In genomic region chrX:65679071-65679540, GRCh38 we compare ENCODE assay signal across 1 cellular context.
TF ChIP-seq lines count a peak whose summit lies in the region.

No MANE protein-coding gene starts in this region.

TF ChIP-seq in SK-N-SH, 30 proteins besides CTCF, POLR2A, EP300 and RAD21 (continued from another document):
- no peak for TF ChIP-seq ZBTB33 (IDR thresholded peaks at IDR 0.05; ENCODE audit: borderline replicate concordance, low read depth)
- no peak for TF ChIP-seq MXI1 (IDR thresholded peaks at IDR 0.05; ENCODE audit: low read depth, low read length)
- no peak for TF ChIP-seq IRF3 (IDR thresholded peaks at IDR 0.05; ENCODE audit: low read depth, low read length)
- TF ChIP-seq GATA2 (CRISPR knock-in tag; IDR thresholded peaks at IDR 0.05): no peak
- TF ChIP-seq TCF12 (IDR thresholded peaks at IDR 0.05): 0 out of 2 replicates have a peak, but pooled peaks have one; percentile 4
- TF ChIP-seq ELF1 (IDR thresholded peaks at IDR 0.05): no peak
- no peak for TF ChIP-seq GABPA (IDR thresholded peaks at IDR 0.05; ENCODE audit: low read depth)
- TF ChIP-seq RCOR1 (IDR thresholded peaks at IDR 0.05; ENCODE audit: low read length): no peak
- TF ChIP-seq SMC3 (IDR thresholded peaks at IDR 0.05; ENCODE audit: low read depth, low read length): no peak
- TF ChIP-seq FOSL2 (IDR thresholded peaks at IDR 0.05; ENCODE audit: borderline replicate concordance, low read depth): peak; percentile 19; the same call in 1 of the 2 replicates
- no peak for TF ChIP-seq USF2 (IDR thresholded peaks at IDR 0.05; ENCODE audit: borderline replicate concordance, low read depth, low read length)
- no peak for TF ChIP-seq SIN3A (IDR thresholded peaks at IDR 0.05; ENCODE audit: borderline replicate concordance, low read depth, low read length)
- TF ChIP-seq MEF2A (IDR thresholded peaks at IDR 0.05; ENCODE audit: borderline replicate concordance, low read depth): peak; percentile 50; the same call in 1 of the 2 replicates
- TF ChIP-seq RXRA (IDR thresholded peaks at IDR 0.05; ENCODE audit: borderline replicate concordance, low read depth): no peak; the same call in 1 of the 2 replicates
- TF ChIP-seq USF1 (IDR thresholded peaks at IDR 0.05; ENCODE audit: borderline replicate concordance, low read depth): no peak
- no peak for TF ChIP-seq TEAD4 (IDR thresholded peaks at IDR 0.05; ENCODE audit: borderline replicate concordance, insufficient read depth)
